In genomic region chr1:160108888-160109662, GRCh38 we compare ENCODE assay signal across 1 cellular context.
A peak's percentile ranks its signal among the peaks of the same experiment; 100 is the strongest.
TF ChIP-seq lines count a peak whose summit lies in the region.

No MANE protein-coding gene starts in this region.

TF ChIP-seq in K562, 482 proteins besides CTCF, POLR2A, EP300 and RAD21 (continues in another document):
- TF ChIP-seq ZSCAN32 (CRISPR knock-in tag; IDR thresholded peaks at IDR 0.05) (peak; percentile 86), EZH2 (IDR thresholded peaks at IDR 0.05; ENCODE audit: borderline replicate concordance, low read depth, low read length) (no peak), OTX1 (CRISPR knock-in tag; IDR thresholded peaks at IDR 0.05) (no peak), RB1 (IDR thresholded peaks at IDR 0.05; ENCODE audit: low read depth) (no peak), ZNF551 (CRISPR knock-in tag; IDR thresholded peaks at IDR 0.05) (no peak), STAT5B (CRISPR knock-in tag; IDR thresholded peaks at IDR 0.05) (no peak), HNRNPLL (IDR thresholded peaks at IDR 0.05; ENCODE audit: low read depth, low read length, poor library complexity, severe bottlenecking) (no peak), BCLAF1 (IDR thresholded peaks at IDR 0.05; ENCODE audit: borderline replicate concordance in 1 of 2, control insufficient read depth in 1 of 2, low read depth in 2 of 2, low read length in 1 of 2) (no peak), NFIX (CRISPR knock-in tag; IDR thresholded peaks at IDR 0.05; ENCODE audit: low read depth) (no peak), TEAD1 (CRISPR knock-in tag; IDR thresholded peaks at IDR 0.05) (peak in 1 of 2 experiments; percentile 96; a peak in 2 of 4 replicates), CBFA2T3 (IDR thresholded peaks at IDR 0.05) (no peak), NFRKB (IDR thresholded peaks at IDR 0.05; ENCODE audit: low read depth) (no peak; the same call in 1 of the 2 replicates), ZNF586 (CRISPR knock-in tag; conservative IDR thresholded peaks at IDR 0.05) (no peak), BRD4 (IDR thresholded peaks at IDR 0.05) (no peak), EP400 (IDR thresholded peaks at IDR 0.05) (peak; percentile 96), PTBP1 (IDR thresholded peaks at IDR 0.05; ENCODE audit: low read depth, low read length) (no peak), FUS (optimal IDR thresholded peaks at IDR 0.05; ENCODE audit: low read depth, low read length) (no peak), TFAM (CRISPR knock-in tag; conservative IDR thresholded peaks at IDR 0.05) (no peak), NCOR1 (IDR thresholded peaks at IDR 0.05) (no peak), ELK1 (CRISPR knock-in tag; IDR thresholded peaks at IDR 0.05) (no peak), HSF4 (CRISPR knock-in tag; IDR thresholded peaks at IDR 0.05; ENCODE audit: borderline replicate concordance) (no peak), ZNF263 (CRISPR knock-in tag; IDR thresholded peaks at IDR 0.05; ENCODE audit: borderline replicate concordance) (no peak), ZNF57 (CRISPR knock-in tag; IDR thresholded peaks at IDR 0.05) (no peak), SMAD4 (CRISPR knock-in tag; conservative IDR thresholded peaks at IDR 0.05) (peak; percentile 53), IFI16 (CRISPR knock-in tag; IDR thresholded peaks at IDR 0.05) (no peak), THRB (CRISPR knock-in tag; conservative IDR thresholded peaks at IDR 0.05) (no peak), CAMTA2 (CRISPR knock-in tag; conservative IDR thresholded peaks at IDR 0.05) (no peak), KDM2B (CRISPR knock-in tag; IDR thresholded peaks at IDR 0.05) (no peak), HDAC6 (IDR thresholded peaks at IDR 0.05; ENCODE audit: low read depth, low read length) (no peak), FOXJ3 (CRISPR knock-in tag; IDR thresholded peaks at IDR 0.05) (no peak), SLC30A9 (CRISPR knock-in tag; IDR thresholded peaks at IDR 0.05) (no peak), XRCC3 (IDR thresholded peaks at IDR 0.05) (no peak), ZFP1 (CRISPR knock-in tag; IDR thresholded peaks at IDR 0.05) (no peak), ATF4 (CRISPR knock-in tag; IDR thresholded peaks at IDR 0.05) (peak; percentile 93), SOX6 (IDR thresholded peaks at IDR 0.05) (no peak), HMG20A (CRISPR knock-in tag; conservative IDR thresholded peaks at IDR 0.05) (no peak), TAF1 (IDR thresholded peaks at IDR 0.05; ENCODE audit: control insufficient read depth, extremely low read depth, insufficient read depth, low read length, severe bottlenecking) (no peak), ADNP (tag; IDR thresholded peaks at IDR 0.05) (no peak), POLR2B (IDR thresholded peaks at IDR 0.05; ENCODE audit: low read depth, partially characterized antibody) (no peak), PYGO2 (tag; IDR thresholded peaks at IDR 0.05) (no peak), ZNF79 (CRISPR knock-in tag; IDR thresholded peaks at IDR 0.05; ENCODE audit: low read depth) (no peak), CHCHD3 (CRISPR knock-in tag; IDR thresholded peaks at IDR 0.05) (no peak), HOMEZ (CRISPR knock-in tag; IDR thresholded peaks at IDR 0.05) (no peak), SREBF2 (CRISPR knock-in tag; IDR thresholded peaks at IDR 0.05) (no peak), TEAD4 (IDR thresholded peaks at IDR 0.05; ENCODE audit: low read length) (peak; percentile 77), TEAD4 (CRISPR knock-in tag; IDR thresholded peaks at IDR 0.05; ENCODE audit: borderline replicate concordance) (peak; percentile 80; the same call in 1 of the 2 replicates), MYNN (IDR thresholded peaks at IDR 0.05) (no peak), MYNN (CRISPR knock-in tag; IDR thresholded peaks at IDR 0.05) (no peak), TOE1 (IDR thresholded peaks at IDR 0.05; ENCODE audit: borderline replicate concordance) (no peak), TOE1 (CRISPR knock-in tag; IDR thresholded peaks at IDR 0.05; ENCODE audit: borderline replicate concordance, low read depth) (no peak)
- TF ChIP-seq, protein P1, sequence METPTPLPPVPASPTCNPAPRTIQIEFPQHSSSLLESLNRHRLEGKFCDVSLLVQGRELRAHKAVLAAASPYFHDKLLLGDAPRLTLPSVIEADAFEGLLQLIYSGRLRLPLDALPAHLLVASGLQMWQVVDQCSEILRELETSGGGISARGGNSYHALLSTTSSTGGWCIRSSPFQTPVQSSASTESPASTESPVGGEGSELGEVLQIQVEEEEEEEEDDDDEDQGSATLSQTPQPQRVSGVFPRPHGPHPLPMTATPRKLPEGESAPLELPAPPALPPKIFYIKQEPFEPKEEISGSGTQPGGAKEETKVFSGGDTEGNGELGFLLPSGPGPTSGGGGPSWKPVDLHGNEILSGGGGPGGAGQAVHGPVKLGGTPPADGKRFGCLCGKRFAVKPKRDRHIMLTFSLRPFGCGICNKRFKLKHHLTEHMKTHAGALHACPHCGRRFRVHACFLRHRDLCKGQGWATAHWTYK (CRISPR knock-in tag; IDR thresholded peaks at IDR 0.05), result no peak
- TF ChIP-seq, protein P2, sequence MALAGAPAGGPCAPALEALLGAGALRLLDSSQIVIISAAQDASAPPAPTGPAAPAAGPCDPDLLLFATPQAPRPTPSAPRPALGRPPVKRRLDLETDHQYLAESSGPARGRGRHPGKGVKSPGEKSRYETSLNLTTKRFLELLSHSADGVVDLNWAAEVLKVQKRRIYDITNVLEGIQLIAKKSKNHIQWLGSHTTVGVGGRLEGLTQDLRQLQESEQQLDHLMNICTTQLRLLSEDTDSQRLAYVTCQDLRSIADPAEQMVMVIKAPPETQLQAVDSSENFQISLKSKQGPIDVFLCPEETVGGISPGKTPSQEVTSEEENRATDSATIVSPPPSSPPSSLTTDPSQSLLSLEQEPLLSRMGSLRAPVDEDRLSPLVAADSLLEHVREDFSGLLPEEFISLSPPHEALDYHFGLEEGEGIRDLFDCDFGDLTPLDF (CRISPR knock-in tag; IDR thresholded peaks at IDR 0.05), result no peak
- TF ChIP-seq, protein P3, sequence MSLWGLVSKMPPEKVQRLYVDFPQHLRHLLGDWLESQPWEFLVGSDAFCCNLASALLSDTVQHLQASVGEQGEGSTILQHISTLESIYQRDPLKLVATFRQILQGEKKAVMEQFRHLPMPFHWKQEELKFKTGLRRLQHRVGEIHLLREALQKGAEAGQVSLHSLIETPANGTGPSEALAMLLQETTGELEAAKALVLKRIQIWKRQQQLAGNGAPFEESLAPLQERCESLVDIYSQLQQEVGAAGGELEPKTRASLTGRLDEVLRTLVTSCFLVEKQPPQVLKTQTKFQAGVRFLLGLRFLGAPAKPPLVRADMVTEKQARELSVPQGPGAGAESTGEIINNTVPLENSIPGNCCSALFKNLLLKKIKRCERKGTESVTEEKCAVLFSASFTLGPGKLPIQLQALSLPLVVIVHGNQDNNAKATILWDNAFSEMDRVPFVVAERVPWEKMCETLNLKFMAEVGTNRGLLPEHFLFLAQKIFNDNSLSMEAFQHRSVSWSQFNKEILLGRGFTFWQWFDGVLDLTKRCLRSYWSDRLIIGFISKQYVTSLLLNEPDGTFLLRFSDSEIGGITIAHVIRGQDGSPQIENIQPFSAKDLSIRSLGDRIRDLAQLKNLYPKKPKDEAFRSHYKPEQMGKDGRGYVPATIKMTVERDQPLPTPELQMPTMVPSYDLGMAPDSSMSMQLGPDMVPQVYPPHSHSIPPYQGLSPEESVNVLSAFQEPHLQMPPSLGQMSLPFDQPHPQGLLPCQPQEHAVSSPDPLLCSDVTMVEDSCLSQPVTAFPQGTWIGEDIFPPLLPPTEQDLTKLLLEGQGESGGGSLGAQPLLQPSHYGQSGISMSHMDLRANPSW (CRISPR knock-in tag; IDR thresholded peaks at IDR 0.05), result no peak
- TF ChIP-seq, protein P4, sequence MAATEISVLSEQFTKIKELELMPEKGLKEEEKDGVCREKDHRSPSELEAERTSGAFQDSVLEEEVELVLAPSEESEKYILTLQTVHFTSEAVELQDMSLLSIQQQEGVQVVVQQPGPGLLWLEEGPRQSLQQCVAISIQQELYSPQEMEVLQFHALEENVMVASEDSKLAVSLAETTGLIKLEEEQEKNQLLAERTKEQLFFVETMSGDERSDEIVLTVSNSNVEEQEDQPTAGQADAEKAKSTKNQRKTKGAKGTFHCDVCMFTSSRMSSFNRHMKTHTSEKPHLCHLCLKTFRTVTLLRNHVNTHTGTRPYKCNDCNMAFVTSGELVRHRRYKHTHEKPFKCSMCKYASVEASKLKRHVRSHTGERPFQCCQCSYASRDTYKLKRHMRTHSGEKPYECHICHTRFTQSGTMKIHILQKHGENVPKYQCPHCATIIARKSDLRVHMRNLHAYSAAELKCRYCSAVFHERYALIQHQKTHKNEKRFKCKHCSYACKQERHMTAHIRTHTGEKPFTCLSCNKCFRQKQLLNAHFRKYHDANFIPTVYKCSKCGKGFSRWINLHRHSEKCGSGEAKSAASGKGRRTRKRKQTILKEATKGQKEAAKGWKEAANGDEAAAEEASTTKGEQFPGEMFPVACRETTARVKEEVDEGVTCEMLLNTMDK (IDR thresholded peaks at IDR 0.05; ENCODE audit: borderline replicate concordance, insufficient read depth, low read depth, low read length, poor library complexity, severe bottlenecking), result peak; percentile 13
- TF ChIP-seq, protein P5, sequence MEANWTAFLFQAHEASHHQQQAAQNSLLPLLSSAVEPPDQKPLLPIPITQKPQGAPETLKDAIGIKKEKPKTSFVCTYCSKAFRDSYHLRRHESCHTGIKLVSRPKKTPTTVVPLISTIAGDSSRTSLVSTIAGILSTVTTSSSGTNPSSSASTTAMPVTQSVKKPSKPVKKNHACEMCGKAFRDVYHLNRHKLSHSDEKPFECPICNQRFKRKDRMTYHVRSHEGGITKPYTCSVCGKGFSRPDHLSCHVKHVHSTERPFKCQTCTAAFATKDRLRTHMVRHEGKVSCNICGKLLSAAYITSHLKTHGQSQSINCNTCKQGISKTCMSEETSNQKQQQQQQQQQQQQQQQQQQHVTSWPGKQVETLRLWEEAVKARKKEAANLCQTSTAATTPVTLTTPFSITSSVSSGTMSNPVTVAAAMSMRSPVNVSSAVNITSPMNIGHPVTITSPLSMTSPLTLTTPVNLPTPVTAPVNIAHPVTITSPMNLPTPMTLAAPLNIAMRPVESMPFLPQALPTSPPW (CRISPR knock-in tag; IDR thresholded peaks at IDR 0.05), result no peak
- TF ChIP-seq, protein P6, sequence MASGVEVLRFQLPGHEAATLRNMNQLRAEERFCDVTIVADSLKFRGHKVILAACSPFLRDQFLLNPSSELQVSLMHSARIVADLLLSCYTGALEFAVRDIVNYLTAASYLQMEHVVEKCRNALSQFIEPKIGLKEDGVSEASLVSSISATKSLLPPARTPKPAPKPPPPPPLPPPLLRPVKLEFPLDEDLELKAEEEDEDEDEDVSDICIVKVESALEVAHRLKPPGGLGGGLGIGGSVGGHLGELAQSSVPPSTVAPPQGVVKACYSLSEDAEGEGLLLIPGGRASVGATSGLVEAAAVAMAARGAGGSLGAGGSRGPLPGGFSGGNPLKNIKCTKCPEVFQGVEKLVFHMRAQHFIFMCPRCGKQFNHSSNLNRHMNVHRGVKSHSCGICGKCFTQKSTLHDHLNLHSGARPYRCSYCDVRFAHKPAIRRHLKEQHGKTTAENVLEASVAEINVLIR (CRISPR knock-in tag; IDR thresholded peaks at IDR 0.05), result no peak
